12 cellular contexts compared by ENCODE assay signal in the genomic region with DNA sequence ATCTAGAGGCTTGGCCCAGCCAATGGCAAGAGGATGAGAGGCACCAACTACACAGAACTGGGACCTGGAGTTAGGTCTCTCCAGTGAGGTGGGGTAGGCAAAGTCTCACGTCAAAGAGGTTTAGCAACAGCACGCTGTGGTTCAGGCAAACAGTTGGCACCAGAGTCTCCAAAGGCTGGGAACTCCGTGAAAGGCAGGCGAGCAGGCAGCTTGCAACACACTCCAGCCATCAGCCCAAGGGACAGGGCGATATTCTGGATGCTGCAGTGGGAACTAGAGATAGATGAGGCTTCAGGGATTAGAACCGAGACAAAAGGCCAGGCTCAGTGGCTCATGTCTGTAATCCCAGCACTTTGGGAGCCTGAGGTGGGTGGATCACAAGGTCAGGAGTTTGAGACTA.
DNase-seq lines count a peak whose midpoint lies in the region; ATAC-seq, FAIRE-seq and TF ChIP-seq lines count a peak whose summit lies in the region.
"Had no signal": no experiment of that assay in that cellular context is flagged by ENCODE, and none has a peak within 500 bp of the region (broad histone marks: within the 10 kb centered on the region; RNA-seq: fewer than 3 reads in every experiment).

No MANE protein-coding gene starts in this region.

- no peak overlapping the region for H3K4ac ChIP-seq in H1 (replicated peaks; ENCODE audit: insufficient read length, low read depth, low read length)

- H3K9me3 ChIP-seq in H1 (ENCODE audit: insufficient read depth in 2 of 2, low read depth in 1 of 2, low read length in 1 of 2) (no peaks in the 10 kb centered on the region), aorta (ENCODE audit: control insufficient read depth, low read length) (no peaks in the 10 kb centered on the region)

- H4K91ac ChIP-seq in H1 (replicated peaks; ENCODE audit: insufficient read length, low read length): peak overlapping the region; percentile 44

- H3K14ac ChIP-seq in H1 (ENCODE audit: insufficient read length): no peak overlapping the region

- H3K27me3 ChIP-seq in H1 (replicated peaks in 1 of 4; ENCODE audit: control insufficient read depth in 3 of 4, extremely low read depth in 1 of 4, insufficient read depth in 3 of 4, low read length in 3 of 4) (no peaks in the 10 kb centered on the region), aorta (ENCODE audit: control insufficient read depth in 1 of 2, insufficient read depth in 2 of 2, low read length in 1 of 2) (no peaks in the 10 kb centered on the region)

- DNase-seq in H1 (ENCODE audit: low read depth in 1 of 2, low spot score in 2 of 2): no peak
- DNase-seq in left cardiac atrium: peak; percentile 50
- DNase-seq in neural crest cell (ENCODE audit: low read depth, low spot score): no peak
- no peak for DNase-seq in aorta
- DNase-seq in NCI-H2227 (lab: John Stamatoyannopoulos, UW; ENCODE audit: unreplicated experiment): no peak
- no peak for DNase-seq in activated gamma-delta T cell treated with Interleukin-2 at 50 U/mL for 16 hours
- no peak for DNase-seq in NCI-H146 treated with DMSO at 0.1 percent for 48 hours (lab: John Stamatoyannopoulos, UW; ENCODE audit: unreplicated experiment)
- DNase-seq: ACHN; Calu3; CD4-positive, alpha-beta T cell; DMS 273 treated with DMSO at 0.1 percent for 48 hours had no signal

- intact Hi-C loops in left cardiac atrium (cut with DNase I): no loop called here
- intact Hi-C loops in aorta (cut with DNase I): no loop called here

- peaks cover 8% of the 10 kb centered on the region for H3K4me1 Mint-ChIP-seq in neural crest cell

- TF ChIP-seq POLR2A in H1 (IDR thresholded peaks at IDR 0.05; ENCODE audit: control extremely low read depth in 1 of 2, low read depth in 2 of 2, low read length in 2 of 2): no peak

- H3K36me3 Mint-ChIP-seq in neural crest cell (ENCODE audit: low read depth): no peaks in the 10 kb centered on the region

- no peak overlapping the region for H2BK5ac ChIP-seq in H1 (ENCODE audit: low read depth, low read length)

- no peak overlapping the region for H4K8ac ChIP-seq in H1 (ENCODE audit: extremely low read depth, insufficient read depth, low read length)

- no peaks in the 10 kb centered on the region for H3K9me3 Mint-ChIP-seq in neural crest cell
- H3K9me3 Mint-ChIP-seq: CD4-positive, alpha-beta T cell had no signal

- H3K79me2 ChIP-seq in H1 (ENCODE audit: control insufficient read depth in 1 of 2, insufficient read depth in 2 of 2, low read length in 2 of 2): no peaks in the 10 kb centered on the region

- H3K27ac ChIP-seq in H1 (ENCODE audit: low read depth, low read length) (no peak overlapping the region), aorta (ENCODE audit: low read depth in 1 of 2, low read length in 2 of 2) (no peak overlapping the region)

- no peak overlapping the region for H3K56ac ChIP-seq in H1 (replicated peaks; ENCODE audit: insufficient read length, low read depth, low read length)

- TF ChIP-seq CTCF in H1 (IDR thresholded peaks at IDR 0.05; ENCODE audit: control extremely low read depth in 1 of 3, insufficient read depth in 1 of 3, low read depth in 1 of 3, low read length in 3 of 3): no peak
- TF ChIP-seq CTCF in neural crest cell (conservative IDR thresholded peaks at IDR 0.05): no peak

- FAIRE-seq in H1 (lab: Jason Lieb, UNC): no peak

- no peak for TF ChIP-seq EP300 in H1 (IDR thresholded peaks at IDR 0.05; ENCODE audit: borderline replicate concordance in 1 of 2, low read depth in 2 of 2, low read length in 2 of 2)

- no peaks in the 10 kb centered on the region for H3K23me2 ChIP-seq in H1 (ENCODE audit: low read depth, low read length)

- no peak overlapping the region for H3K23ac ChIP-seq in H1 (ENCODE audit: insufficient read length)

- H3K4me1 ChIP-seq in H1 (replicated peaks in 1 of 4; ENCODE audit: control insufficient read depth in 3 of 4, insufficient read depth in 4 of 4, low read length in 3 of 4) (peaks cover 3 to 9% (median 5%) of the 10 kb centered on the region in 4 experiments; a peak in 4 of 7 replicates), aorta (ENCODE audit: control insufficient read depth in 1 of 2, insufficient read depth in 2 of 2, low read length in 2 of 2) (no peaks in the 10 kb centered on the region)

- H3K4me2 ChIP-seq in H1 (ENCODE audit: insufficient read depth in 1 of 2, low read depth in 2 of 2, low read length in 2 of 2): no peak overlapping the region

- no peak overlapping the region; the same call in 1 of the 2 replicates for H2BK20ac ChIP-seq in H1 (ENCODE audit: low read length)

- 0 out of 2 replicates have a peak overlapping the region, but pooled peaks have one; percentile 25 for H2AK5ac ChIP-seq in H1 (ENCODE audit: low read depth, low read length)

- ATAC-seq in left cardiac atrium (peak; percentile 36), aorta (ENCODE audit: low FRiP score) (peak; percentile 39)

- no peak overlapping the region for H4K5ac ChIP-seq in H1 (ENCODE audit: insufficient read length, low read depth, low read length)

- H4K20me1 ChIP-seq in H1 (replicated peaks in 1 of 2; ENCODE audit: control insufficient read depth in 1 of 2, insufficient read depth in 2 of 2, low read length in 2 of 2): no peaks in the 10 kb centered on the region

- TF ChIP-seq RAD21 in H1 (IDR thresholded peaks at IDR 0.05 in 1 of 2, conservative IDR thresholded peaks at IDR 0.05 in 1 of 2; ENCODE audit: low read depth in 2 of 2, low read length in 2 of 2): no peak

- H3K27me3 Mint-ChIP-seq in neural crest cell (ENCODE audit: low read depth): no peaks in the 10 kb centered on the region
- H3K27me3 Mint-ChIP-seq: B cell; CD4-positive, alpha-beta T cell had no signal

- no peak overlapping the region for H3K4me3 Mint-ChIP-seq in neural crest cell
- H3K4me3 Mint-ChIP-seq: B cell; CD4-positive, alpha-beta T cell had no signal

- CTCF ChIA-PET in H1 (lab: Charles Lee; ENCODE audit: partially characterized antibody): interaction anchor here (0.6 to 4.8 kb wide), 9 partner anchors 9 to 168 kb away, joined by 3 to 24 read pairs (median 4); no protein-coding TSS in a partner anchor

- peak overlapping the region; percentile 87 for H3K27ac Mint-ChIP-seq in neural crest cell (ENCODE audit: unreplicated experiment)
- H3K27ac Mint-ChIP-seq: B cell; CD4-positive, alpha-beta T cell had no signal

- 83% methylated on average over 6 of the region's 6 CpGs; no CpG with 5 or more reads in 1 of the 2 experiments for WGBS in H1 (ENCODE audit: extremely low coverage in 1 of 2, insufficient coverage in 1 of 2, insufficient read length in 1 of 2, insufficient replicate concordance in 2 of 2, low coverage in 1 of 2, low lambda C conversion rate in 2 of 2, missing lambda C conversion rate in 1 of 2), 2 experiments
- 79 to 81% methylated on average over 6 of the region's 6 CpGs for WGBS in aorta, 2 donors

- no peak overlapping the region for H2AFZ ChIP-seq in H1 (ENCODE audit: low read length)

- H3K36me3 ChIP-seq in H1 (ENCODE audit: control insufficient read depth in 2 of 4, insufficient read depth in 4 of 4, low read length in 3 of 4) (no peaks in the 10 kb centered on the region), aorta (ENCODE audit: control insufficient read depth in 1 of 2, insufficient read depth in 2 of 2, low read length in 1 of 2) (no peaks in the 10 kb centered on the region)

- no peak overlapping the region for H3K18ac ChIP-seq in H1 (ENCODE audit: extremely low read depth, low read length)

- POLR2A ChIA-PET in H1 (lab: Charles Lee; ENCODE audit: partially characterized antibody): no interaction called here

- no peak overlapping the region for H2BK12ac ChIP-seq in H1 (ENCODE audit: low read depth, low read length)

- no peaks in the 10 kb centered on the region for H3K79me1 ChIP-seq in H1 (ENCODE audit: low read depth, low read length)

- no peak overlapping the region for H2BK15ac ChIP-seq in H1 (ENCODE audit: low read length)

- H3K4me3 ChIP-seq in H1 (ENCODE audit: extremely low read depth in 1 of 4, insufficient read depth in 2 of 4, low read depth in 3 of 4, low read length in 4 of 4): no peak overlapping the region
- H3K4me3 ChIP-seq in aorta (ENCODE audit: low read length in 2 of 2): no peak overlapping the region

- H2BK120ac ChIP-seq in H1 (replicated peaks; ENCODE audit: low read depth, low read length): no peak overlapping the region

- H3K9ac ChIP-seq in H1 (replicated peaks in 1 of 4; ENCODE audit: extremely low read depth in 1 of 4, low read depth in 3 of 4, low read length in 3 of 4): no peak overlapping the region

TF ChIP-seq in H1, 55 proteins besides CTCF, POLR2A, EP300 and RAD21:
- TF ChIP-seq NANOG (IDR thresholded peaks at IDR 0.05; ENCODE audit: insufficient read depth, low read depth, low read length, poor library complexity, severe bottlenecking): no peak
- no peak for TF ChIP-seq EGR1 (IDR thresholded peaks at IDR 0.05; ENCODE audit: borderline replicate concordance, low read depth, low read length)
- no peak for TF ChIP-seq HDAC6 (IDR thresholded peaks at IDR 0.05; ENCODE audit: low read depth, low read length)
- TF ChIP-seq CEBPB (IDR thresholded peaks at IDR 0.05; ENCODE audit: low read depth, low read length): no peak
- no peak for TF ChIP-seq EZH2 (IDR thresholded peaks at IDR 0.05; ENCODE audit: low read depth, low read length, severe bottlenecking)
- TF ChIP-seq, protein P1, sequence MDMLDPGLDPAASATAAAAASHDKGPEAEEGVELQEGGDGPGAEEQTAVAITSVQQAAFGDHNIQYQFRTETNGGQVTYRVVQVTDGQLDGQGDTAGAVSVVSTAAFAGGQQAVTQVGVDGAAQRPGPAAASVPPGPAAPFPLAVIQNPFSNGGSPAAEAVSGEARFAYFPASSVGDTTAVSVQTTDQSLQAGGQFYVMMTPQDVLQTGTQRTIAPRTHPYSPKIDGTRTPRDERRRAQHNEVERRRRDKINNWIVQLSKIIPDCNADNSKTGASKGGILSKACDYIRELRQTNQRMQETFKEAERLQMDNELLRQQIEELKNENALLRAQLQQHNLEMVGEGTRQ (IDR thresholded peaks at IDR 0.05; ENCODE audit: low read length): no peak
- no peak for TF ChIP-seq YY1 (IDR thresholded peaks at IDR 0.05; ENCODE audit: low read depth, low read length)
- no peak for TF ChIP-seq RNF2 (IDR thresholded peaks at IDR 0.05; ENCODE audit: borderline replicate concordance, low read depth, low read length, missing control alignments, poor library complexity, severe bottlenecking)
